ENCODE assay signal across 17 cellular contexts in genomic region chr12:39682689-39683477, GRCh38.
DNase-seq lines count a peak whose midpoint lies in the region; ATAC-seq, FAIRE-seq and TF ChIP-seq lines count a peak whose summit lies in the region.
"Had no signal": no experiment of that assay in that cellular context is flagged by ENCODE, and none has a peak within 500 bp of the region (broad histone marks: within the 10 kb centered on the region; RNA-seq: fewer than 3 reads in every experiment).

No MANE protein-coding gene starts in this region.

- H3K36me3 Mint-ChIP-seq in activated CD4-positive, alpha-beta T cell treated with anti-CD3 and anti-CD28 coated beads, Interleukin-2, amount 10 ng/mL, durations not matched to agents 7 days and 5 days (ENCODE audit: low read depth): peaks cover 47% of the 10 kb centered on the region
- no peaks in the 10 kb centered on the region for H3K36me3 Mint-ChIP-seq in activated T-helper 17 cell treated with anti-CD3 and anti-CD28 coated beads, Interleukin-2, amount 50 U/mL, for 72 hours (ENCODE audit: low read depth)

- ATAC-seq in HG02885 (IDR thresholded peaks at IDR 0.05; ENCODE audit: poor library complexity, unreplicated experiment): peak; percentile 60
- ATAC-seq in activated T-helper 17 cell treated with anti-CD3 and anti-CD28 coated beads, Interleukin-2, amount 50 U/mL, for 72 hours (replicated peaks): peak; percentile 69
- ATAC-seq: lower lobe of right lung had no signal

- CTCF ChIA-PET in activated CD4-positive, alpha-beta T cell treated with anti-CD3 and anti-CD28 coated beads, Interleukin-2, amount 10 ng/mL, durations not matched to agents 7 days and 5 days (lab: Charles Lee): interaction anchor here (2.1 kb wide), 1 partner anchor 63 kb away, joined by 5 read pairs; the partner anchor contains the start of gene ABCD2
- CTCF ChIA-PET in HEK293T (lab: Yijun Ruan, JAX): no interaction called here

- H3K27me3 Mint-ChIP-seq in activated CD4-positive, alpha-beta T cell treated with anti-CD3 and anti-CD28 coated beads, Interleukin-2, amount 10 ng/mL, durations not matched to agents 7 days and 5 days: peaks cover 2% of the 10 kb centered on the region
- no peaks in the 10 kb centered on the region for H3K27me3 Mint-ChIP-seq in activated T-helper 17 cell treated with anti-CD3 and anti-CD28 coated beads, Interleukin-2, amount 50 U/mL, for 72 hours
- H3K27me3 Mint-ChIP-seq: dendritic cell treated with granulocyte-macrophage colony-stimulating factor and Interleukin-4, amounts not matched to agents 40 ng/mL and 50 ng/mL, for 4 days had no signal

- 63 to 76% (median 66%) methylated on average over 4 of the region's 4 CpGs for WGBS in small intestine, 3 donors

- peak overlapping the region; percentile 91 for H3K27ac Mint-ChIP-seq in activated CD4-positive, alpha-beta T cell treated with anti-CD3 and anti-CD28 coated beads, Interleukin-2, amount 10 ng/mL, durations not matched to agents 7 days and 5 days
- H3K27ac Mint-ChIP-seq in activated T-helper 17 cell treated with anti-CD3 and anti-CD28 coated beads, Interleukin-2, amount 50 U/mL, for 72 hours: peak overlapping the region; percentile 77
- H3K27ac Mint-ChIP-seq: dendritic cell treated with granulocyte-macrophage colony-stimulating factor and Interleukin-4, amounts not matched to agents 40 ng/mL and 50 ng/mL, for 4 days had no signal

- POLR2A ChIA-PET in activated CD4-positive, alpha-beta T cell treated with anti-CD3 and anti-CD28 coated beads, Interleukin-2, amount 10 ng/mL, durations not matched to agents 7 days and 5 days (lab: Charles Lee): no interaction called here
- POLR2A ChIA-PET in HEK293T (lab: Yijun Ruan, JAX): no interaction called here

- peaks cover 37% of the 10 kb centered on the region for H3K9me3 Mint-ChIP-seq in activated CD4-positive, alpha-beta T cell treated with anti-CD3 and anti-CD28 coated beads, Interleukin-2, amount 10 ng/mL, durations not matched to agents 7 days and 5 days
- H3K9me3 Mint-ChIP-seq in activated T-helper 17 cell treated with anti-CD3 and anti-CD28 coated beads, Interleukin-2, amount 50 U/mL, for 72 hours: peaks cover 27% of the 10 kb centered on the region

- no peaks in the 10 kb centered on the region for H3K27me3 ChIP-seq in small intestine (ENCODE audit: control insufficient read depth in 2 of 2, insufficient read depth in 2 of 2, low read length in 2 of 2)
- H3K27me3 ChIP-seq: neutrophil had no signal

- no peaks in the 10 kb centered on the region for H3K9me3 ChIP-seq in small intestine (ENCODE audit: control insufficient read depth, low read depth)
- H3K9me3 ChIP-seq: lower lobe of right lung, neutrophil had no signal

- peak overlapping the region; percentile 62 for H3K4me3 Mint-ChIP-seq in activated CD4-positive, alpha-beta T cell treated with anti-CD3 and anti-CD28 coated beads, Interleukin-2, amount 10 ng/mL, durations not matched to agents 7 days and 5 days
- H3K4me3 Mint-ChIP-seq in activated T-helper 17 cell treated with anti-CD3 and anti-CD28 coated beads, Interleukin-2, amount 50 U/mL, for 72 hours: peak overlapping the region; percentile 79
- H3K4me3 Mint-ChIP-seq: dendritic cell treated with granulocyte-macrophage colony-stimulating factor and Interleukin-4, amounts not matched to agents 40 ng/mL and 50 ng/mL, for 4 days had no signal

- no peaks in the 10 kb centered on the region for H3K4me1 ChIP-seq in small intestine (ENCODE audit: control insufficient read depth in 2 of 2, insufficient read depth in 1 of 2, low read depth in 1 of 2, low read length in 1 of 2)
- H3K4me1 ChIP-seq: lower lobe of right lung had no signal

- no peak overlapping the region for H3K27ac ChIP-seq in small intestine (ENCODE audit: low read depth in 1 of 2, low read length in 1 of 2)
- H3K27ac ChIP-seq: lower lobe of right lung, neutrophil had no signal

- no peak for DNase-seq in activated CD4-positive, alpha-beta T cell treated with anti-CD3 and anti-CD28 coated beads, Interleukin-2, amount 10 ng/mL, durations not matched to agents 7 days and 5 days
- no peak for DNase-seq in activated CD4-positive, alpha-beta T cell treated with anti-CD3 and anti-CD28 coated beads, Interleukin-2, amount 50 U/mL, for 48 hours
- DNase-seq in small intestine (peak; percentile 19), RPMI8226 (no peak), NCI-H69 (lab: John Stamatoyannopoulos, UW) (no peak), HEK293T (ENCODE audit: extremely low spot score) (no peak)
- DNase-seq: ACHN, anterior cingulate cortex, lower lobe of right lung, NCI-H2029, NCI-H774, substantia nigra, T1000 had no signal

- H3K4me3 ChIP-seq in small intestine (ENCODE audit: low read depth in 1 of 2, low read length in 2 of 2): no peak overlapping the region
- H3K4me3 ChIP-seq: lower lobe of right lung had no signal

- FAIRE-seq in small intestine (lab: Jason Lieb, UNC): peak; percentile 33

- no peaks in the 10 kb centered on the region for H3K36me3 ChIP-seq in small intestine (ENCODE audit: control insufficient read depth in 2 of 2, insufficient read depth in 2 of 2, low read length in 2 of 2)
- H3K36me3 ChIP-seq: lower lobe of right lung, neutrophil had no signal

- peaks cover 52% of the 10 kb centered on the region for H3K4me1 Mint-ChIP-seq in activated CD4-positive, alpha-beta T cell treated with anti-CD3 and anti-CD28 coated beads, Interleukin-2, amount 10 ng/mL, durations not matched to agents 7 days and 5 days
- peaks cover 25% of the 10 kb centered on the region for H3K4me1 Mint-ChIP-seq in activated T-helper 17 cell treated with anti-CD3 and anti-CD28 coated beads, Interleukin-2, amount 50 U/mL, for 72 hours

TF ChIP-seq in HEK293T, 16 proteins besides CTCF, POLR2A, EP300 and RAD21:
- TF ChIP-seq LEF1 (IDR thresholded peaks at IDR 0.05; ENCODE audit: borderline replicate concordance) (no peak), PKNOX1 (IDR thresholded peaks at IDR 0.05) (no peak), L3MBTL2 (conservative IDR thresholded peaks at IDR 0.05) (no peak), ZNF384 (IDR thresholded peaks at IDR 0.05) (no peak), FOXK2 (IDR thresholded peaks at IDR 0.05) (no peak), SP1 (IDR thresholded peaks at IDR 0.05) (no peak), FOXM1 (IDR thresholded peaks at IDR 0.05; ENCODE audit: borderline replicate concordance) (no peak), SUZ12 (IDR thresholded peaks at IDR 0.05) (no peak), TARDBP (IDR thresholded peaks at IDR 0.05) (no peak), HDGF (IDR thresholded peaks at IDR 0.05; ENCODE audit: borderline replicate concordance) (no peak), NFRKB (IDR thresholded peaks at IDR 0.05) (no peak)
